ENCODE assay signal across 21 cellular contexts in genomic region chr1:117116784-117117130, GRCh38.
"Had no signal": no experiment of that assay in that cellular context is flagged by ENCODE, and none has a peak within 500 bp of the region (broad histone marks: within the 10 kb centered on the region; RNA-seq: fewer than 3 reads in every experiment).

No MANE protein-coding gene starts in this region.

- H3K27ac Mint-ChIP-seq: endodermal cell, naive B cell, type B pancreatic cell had no signal

- H3K27ac ChIP-seq: coronary artery, foreskin keratinocyte, heart left ventricle, neutrophil, uterus had no signal

- H3K36me3 ChIP-seq: neutrophil, uterus had no signal

- H3K36me3 Mint-ChIP-seq: naive B cell had no signal

- H3K4me3 Mint-ChIP-seq: endodermal cell, naive B cell, type B pancreatic cell had no signal

- H3K4me3 ChIP-seq: coronary artery, heart left ventricle, lung, smooth muscle cell, uterus had no signal

- ATAC-seq: foreskin keratinocyte, heart left ventricle, left colon, left ventricle myocardium superior, right cardiac atrium had no signal

- H3K9me3 ChIP-seq: heart left ventricle, neutrophil, uterus had no signal

- H3K27me3 Mint-ChIP-seq: naive B cell, type B pancreatic cell had no signal

- H3K9me3 Mint-ChIP-seq: endodermal cell, naive B cell, nephron, type B pancreatic cell had no signal

- H3K27me3 ChIP-seq: foreskin keratinocyte, heart left ventricle, uterus had no signal

- H3K4me1 ChIP-seq: foreskin keratinocyte, uterus had no signal

- DNase-seq: effector CD4-positive, alpha-beta T cell; endodermal cell; erythroblast; foreskin keratinocyte; heart left ventricle; hippocampal formation; left colon; left ventricle myocardium superior; mesenchymal stem cell; naive B cell; posterior cingulate gyrus; right cardiac atrium; stimulated activated CD4-positive, alpha-beta T cell treated with anti-CD3 and anti-CD28 coated beads, Interleukin-2, amount 100 ng/mL, for 48 hours; stimulated activated naive CD4-positive, alpha-beta T cell treated with Interleukin-2 at 50 U/mL for 16 hours; uterus had no signal
